Comparison of ENCODE assay signal across 19 cellular contexts in genomic region chr7:158309844-158310763, GRCh38.
"Had no signal": no experiment of that assay in that cellular context is flagged by ENCODE, and none has a peak within 500 bp of the region (broad histone marks: within the 10 kb centered on the region; RNA-seq: fewer than 3 reads in every experiment).

No MANE protein-coding gene starts in this region.

- ATAC-seq: left colon; mucosa of descending colon; natural killer cell; psoas muscle; sciatic nerve; stimulated activated memory B cell treated with anti-CD40 and anti-IgM and Interleukin-4, amounts not matched to agents 10 μg/mL and 1 μg/mL and 100 μg/mL, for 72 hours had no signal

- H3K9me3 ChIP-seq: uterus had no signal

- H3K36me3 ChIP-seq: spleen, tibial artery, upper lobe of left lung, uterus had no signal

- H3K4me1 ChIP-seq: psoas muscle, spleen, tibial artery, upper lobe of left lung, uterus had no signal

- H3K4me2 ChIP-seq: hepatocyte had no signal

- DNase-seq: foreskin melanocyte; left colon; mammary epithelial cell; mucosa of descending colon; natural killer cell; psoas muscle; retina; spleen; stimulated activated CD4-positive, alpha-beta T cell treated with anti-CD3 and anti-CD28 coated beads, Interleukin-15, amount 100 ng/mL, for 24 hours; stimulated activated CD4-positive, alpha-beta T cell treated with anti-CD3 and anti-CD28 coated beads, Interleukin-1b, Interleukin-23, amount 100 ng/mL, for 48 hours; stimulated activated CD4-positive, alpha-beta T cell treated with anti-CD3 and anti-CD28 coated beads, Interleukin-4, amount 100 ng/mL, for 24 hours; tibial artery; uterus had no signal

- H3K27ac Mint-ChIP-seq: dendritic cell treated with granulocyte-macrophage colony-stimulating factor and Interleukin-4, amounts not matched to agents 40 ng/mL and 50 ng/mL, for 4 days; natural killer cell; stimulated activated memory B cell treated with anti-CD40 and anti-IgM and Interleukin-4, amounts not matched to agents 10 μg/mL and 1 μg/mL and 100 μg/mL, for 72 hours; stimulated activated naive CD8-positive, alpha-beta T cell treated with anti-CD3 and anti-CD28 coated beads, Interleukin-15, Interleukin-2, amounts not matched to agents 100 ng/mL and 50 ng/mL, for 24 hours had no signal

- H3K27me3 ChIP-seq: hepatocyte, spleen, tibial artery, upper lobe of left lung, uterus had no signal

- H3K27me3 Mint-ChIP-seq: dendritic cell treated with granulocyte-macrophage colony-stimulating factor and Interleukin-4, amounts not matched to agents 40 ng/mL and 50 ng/mL, for 4 days; stimulated activated memory B cell treated with anti-CD40 and anti-IgM and Interleukin-4, amounts not matched to agents 10 μg/mL and 1 μg/mL and 100 μg/mL, for 72 hours; stimulated activated naive CD8-positive, alpha-beta T cell treated with anti-CD3 and anti-CD28 coated beads, Interleukin-15, Interleukin-2, amounts not matched to agents 100 ng/mL and 50 ng/mL, for 24 hours had no signal

- H3K27ac ChIP-seq: hepatocyte, psoas muscle, spleen, tibial artery, upper lobe of left lung, uterus had no signal

- H3K4me1 Mint-ChIP-seq: natural killer cell; stimulated activated memory B cell treated with anti-CD40 and anti-IgM and Interleukin-4, amounts not matched to agents 10 μg/mL and 1 μg/mL and 100 μg/mL, for 72 hours had no signal

- H3K4me3 Mint-ChIP-seq: dendritic cell treated with granulocyte-macrophage colony-stimulating factor and Interleukin-4, amounts not matched to agents 40 ng/mL and 50 ng/mL, for 4 days; natural killer cell; stimulated activated memory B cell treated with anti-CD40 and anti-IgM and Interleukin-4, amounts not matched to agents 10 μg/mL and 1 μg/mL and 100 μg/mL, for 72 hours; stimulated activated naive CD8-positive, alpha-beta T cell treated with anti-CD3 and anti-CD28 coated beads, Interleukin-15, Interleukin-2, amounts not matched to agents 100 ng/mL and 50 ng/mL, for 24 hours had no signal

- H3K36me3 Mint-ChIP-seq: natural killer cell; stimulated activated memory B cell treated with anti-CD40 and anti-IgM and Interleukin-4, amounts not matched to agents 10 μg/mL and 1 μg/mL and 100 μg/mL, for 72 hours had no signal

- H2AFZ ChIP-seq: hepatocyte had no signal

- H3K4me3 ChIP-seq: hepatocyte, mucosa of descending colon, psoas muscle, spleen, tibial artery, upper lobe of left lung, uterus had no signal

- H3K79me2 ChIP-seq: hepatocyte had no signal
